In genomic region chr2:185050804-185051203, GRCh38 we compare ENCODE assay signal across 26 cellular contexts.
DNase-seq lines count a peak whose midpoint lies in the region; ATAC-seq, FAIRE-seq and TF ChIP-seq lines count a peak whose summit lies in the region.
"Had no signal": no experiment of that assay in that cellular context is flagged by ENCODE, and none has a peak within 500 bp of the region (broad histone marks: within the 10 kb centered on the region; RNA-seq: fewer than 3 reads in every experiment).

No MANE protein-coding gene starts in this region.

- H2BK15ac ChIP-seq in H1 (ENCODE audit: low read length) (no peak overlapping the region), mesenchymal stem cell (ENCODE audit: low read depth, poor library complexity, severe bottlenecking) (no peak overlapping the region)

- H3K36me3 ChIP-seq in MM.1S (replicated peaks; ENCODE audit: insufficient read depth, low read length) = no peaks in the 10 kb centered on the region
- H3K36me3 ChIP-seq in H1 (ENCODE audit: control insufficient read depth in 2 of 4, insufficient read depth in 4 of 4, low read length in 3 of 4) = no peaks in the 10 kb centered on the region
- no peaks in the 10 kb centered on the region for H3K36me3 ChIP-seq in mesenchymal stem cell (ENCODE audit: control insufficient read depth in 1 of 2, insufficient read depth in 2 of 2, low read depth in 1 of 2, low read length in 2 of 2)
- H3K36me3 ChIP-seq: BE2C, BLaER1 had no signal

- H3K27me3 ChIP-seq in MM.1S (replicated peaks; ENCODE audit: insufficient read depth, low read length) (no peaks in the 10 kb centered on the region), H1 (replicated peaks in 1 of 4; ENCODE audit: control insufficient read depth in 3 of 4, extremely low read depth in 1 of 4, insufficient read depth in 3 of 4, low read length in 3 of 4) (no peaks in the 10 kb centered on the region), mesenchymal stem cell (ENCODE audit: control insufficient read depth in 1 of 2, insufficient read depth in 1 of 2, low read length in 2 of 2) (no peaks in the 10 kb centered on the region)
- H3K27me3 ChIP-seq: BE2C, BLaER1 had no signal

- H4K8ac ChIP-seq in H1 (ENCODE audit: extremely low read depth, insufficient read depth, low read length) (no peak overlapping the region), mesenchymal stem cell (ENCODE audit: low read length) (no peak overlapping the region)

- H2BK5ac ChIP-seq in H1 (ENCODE audit: low read depth, low read length) (no peak overlapping the region), mesenchymal stem cell (ENCODE audit: low read depth, low read length, poor library complexity, severe bottlenecking) (no peak overlapping the region)

- no peak overlapping the region for H3K56ac ChIP-seq in H1 (replicated peaks; ENCODE audit: insufficient read length, low read depth, low read length)

- H4K20me1 ChIP-seq in MM.1S (ENCODE audit: insufficient read depth, low read length) (no peaks in the 10 kb centered on the region), H1 (replicated peaks in 1 of 2; ENCODE audit: control insufficient read depth in 1 of 2, insufficient read depth in 2 of 2, low read length in 2 of 2) (no peaks in the 10 kb centered on the region)
- H4K20me1 ChIP-seq: BLaER1 had no signal

- H3F3A ChIP-seq in MM.1S (ENCODE audit: insufficient read depth, low read length) = no peaks in the 10 kb centered on the region

- 85% methylated on average over 2 of the region's 2 CpGs; no CpG with 5 or more reads in 1 of the 2 experiments for WGBS in H1 (ENCODE audit: extremely low coverage in 1 of 2, insufficient coverage in 1 of 2, insufficient read length in 1 of 2, insufficient replicate concordance in 2 of 2, low coverage in 1 of 2, low lambda C conversion rate in 2 of 2, missing lambda C conversion rate in 1 of 2), 2 experiments
- 95% methylated on average over 2 of the region's 2 CpGs for WGBS in mesenchymal stem cell

- TF ChIP-seq EP300 in H1 (IDR thresholded peaks at IDR 0.05; ENCODE audit: borderline replicate concordance in 1 of 2, low read depth in 2 of 2, low read length in 2 of 2) = no peak

- H2BK12ac ChIP-seq in H1 (ENCODE audit: low read depth, low read length) (no peak overlapping the region), mesenchymal stem cell (ENCODE audit: low read length in 2 of 2) (no peak overlapping the region)

- no peaks in the 10 kb centered on the region for H3K23me2 ChIP-seq in H1 (ENCODE audit: low read depth, low read length)

- no peaks in the 10 kb centered on the region for H3K9me3 ChIP-seq in MM.1S (replicated peaks; ENCODE audit: insufficient read depth, low read length)
- no peaks in the 10 kb centered on the region for H3K9me3 ChIP-seq in H1 (ENCODE audit: insufficient read depth in 2 of 2, low read depth in 1 of 2, low read length in 1 of 2)
- peaks cover 33% of the 10 kb centered on the region for H3K9me3 ChIP-seq in mesenchymal stem cell (ENCODE audit: control insufficient read depth, low read length)
- H3K9me3 ChIP-seq: BE2C, BLaER1 had no signal

- H3K14ac ChIP-seq in H1 (ENCODE audit: insufficient read length) = no peak overlapping the region
- no peak overlapping the region for H3K14ac ChIP-seq in mesenchymal stem cell (ENCODE audit: low read length in 2 of 2)

- H3K4ac ChIP-seq in H1 (replicated peaks; ENCODE audit: insufficient read length, low read depth, low read length) (no peak overlapping the region), mesenchymal stem cell (ENCODE audit: low read depth in 1 of 2, low read length in 2 of 2) (no peak overlapping the region)

- H4K91ac ChIP-seq in H1 (replicated peaks; ENCODE audit: insufficient read length, low read length) = no peak overlapping the region
- H4K91ac ChIP-seq in mesenchymal stem cell (ENCODE audit: low read length) = no peak overlapping the region

- H2AFZ ChIP-seq in MM.1S (ENCODE audit: low read length) = no peak overlapping the region
- H2AFZ ChIP-seq in H1 (ENCODE audit: low read length) = no peak overlapping the region
- no peak overlapping the region for H2AFZ ChIP-seq in mesenchymal stem cell (ENCODE audit: low read depth, low read length)

- no peak for TF ChIP-seq CTCF in MM.1S (IDR thresholded peaks at IDR 0.05; ENCODE audit: low read length)
- no peak for TF ChIP-seq CTCF in H1 (IDR thresholded peaks at IDR 0.05; ENCODE audit: control extremely low read depth in 1 of 3, insufficient read depth in 1 of 3, low read depth in 1 of 3, low read length in 3 of 3)

- H3K79me2 ChIP-seq in MM.1S (ENCODE audit: low read length) = no peaks in the 10 kb centered on the region
- no peaks in the 10 kb centered on the region for H3K79me2 ChIP-seq in H1 (ENCODE audit: control insufficient read depth in 1 of 2, insufficient read depth in 2 of 2, low read length in 2 of 2)

- H2BK20ac ChIP-seq in H1 (ENCODE audit: low read length) = no peak overlapping the region

- no peak for TF ChIP-seq POLR2A in H1 (IDR thresholded peaks at IDR 0.05; ENCODE audit: control extremely low read depth in 1 of 2, low read depth in 2 of 2, low read length in 2 of 2)

- no peak for ATAC-seq in GM18858 (IDR thresholded peaks at IDR 0.05; ENCODE audit: unreplicated experiment)
- ATAC-seq: GM12878 had no signal

- POLR2A ChIA-PET in H1 (lab: Charles Lee; ENCODE audit: partially characterized antibody) = no interaction called here

- H2BK120ac ChIP-seq in H1 (replicated peaks; ENCODE audit: low read depth, low read length) (no peak overlapping the region), mesenchymal stem cell (ENCODE audit: low read depth, low read length) (no peak overlapping the region)

- peak; percentile 19 for FAIRE-seq in H1 (lab: Jason Lieb, UNC)
- FAIRE-seq: A204.1, GM12878, GM12892, GM18507, GM19239 had no signal

- H3K18ac ChIP-seq in H1 (ENCODE audit: extremely low read depth, low read length) (no peak overlapping the region), mesenchymal stem cell (ENCODE audit: low read depth in 1 of 2, low read length in 2 of 2) (no peak overlapping the region)

- peak overlapping the region; percentile 23; the same call in 1 of the 2 replicates for H3K4me2 ChIP-seq in MM.1S (ENCODE audit: low read depth, low read length)
- H3K4me2 ChIP-seq in H1 (ENCODE audit: insufficient read depth in 1 of 2, low read depth in 2 of 2, low read length in 2 of 2) = no peak overlapping the region
- no peak overlapping the region for H3K4me2 ChIP-seq in mesenchymal stem cell (ENCODE audit: low read length, poor library complexity, severe bottlenecking)
- H3K4me2 ChIP-seq: BLaER1 had no signal

- H3K9me2 ChIP-seq in MM.1S (replicated peaks; ENCODE audit: insufficient read depth, low read length) = no peaks in the 10 kb centered on the region

- H3K9ac ChIP-seq in MM.1S (ENCODE audit: low read length) = no peak overlapping the region
- H3K9ac ChIP-seq in H1 (replicated peaks in 1 of 4; ENCODE audit: extremely low read depth in 1 of 4, low read depth in 3 of 4, low read length in 3 of 4) = no peak overlapping the region
- no peak overlapping the region for H3K9ac ChIP-seq in mesenchymal stem cell (ENCODE audit: low read length)
- H3K9ac ChIP-seq: BLaER1 had no signal

- H3K4me1 ChIP-seq in MM.1S (ENCODE audit: low read length) (peaks cover 8% of the 10 kb centered on the region; the same call in 1 of the 2 replicates), H1 (replicated peaks in 1 of 4; ENCODE audit: control insufficient read depth in 3 of 4, insufficient read depth in 4 of 4, low read length in 3 of 4) (no peaks in the 10 kb centered on the region), mesenchymal stem cell (ENCODE audit: control insufficient read depth, insufficient read depth, low read depth, low read length) (no peaks in the 10 kb centered on the region)
- H3K4me1 ChIP-seq: BE2C, BLaER1 had no signal

- no peak overlapping the region for H2AK5ac ChIP-seq in H1 (ENCODE audit: low read depth, low read length)
- no peak overlapping the region for H2AK5ac ChIP-seq in mesenchymal stem cell (ENCODE audit: low read length, severe bottlenecking)

- no peak overlapping the region for H3K4me3 ChIP-seq in MM.1S (ENCODE audit: low read length)
- H3K4me3 ChIP-seq in H1 (ENCODE audit: extremely low read depth in 1 of 4, insufficient read depth in 2 of 4, low read depth in 3 of 4, low read length in 4 of 4) = no peak overlapping the region
- no peak overlapping the region for H3K4me3 ChIP-seq in mesenchymal stem cell (ENCODE audit: insufficient read depth in 1 of 2, low read depth in 1 of 2, low read length in 2 of 2)
- H3K4me3 ChIP-seq: BLaER1, GM12878 had no signal

- H3K79me1 ChIP-seq in H1 (ENCODE audit: low read depth, low read length) (no peaks in the 10 kb centered on the region), mesenchymal stem cell (replicated peaks; ENCODE audit: low read length, poor library complexity, severe bottlenecking) (no peaks in the 10 kb centered on the region)

- CTCF ChIA-PET in H1 (lab: Charles Lee; ENCODE audit: partially characterized antibody) = no interaction called here

- no peak overlapping the region for H4K5ac ChIP-seq in H1 (ENCODE audit: insufficient read length, low read depth, low read length)

- intact Hi-C loops in head of caudate nucleus (cut with DNase I) = no loop called here

- DNase-seq in MM.1S = peak; percentile 72
- DNase-seq in H1 (ENCODE audit: low read depth in 1 of 2, low spot score in 2 of 2) = no peak
- no peak for DNase-seq in mesenchymal stem cell
- no peak for DNase-seq in head of caudate nucleus
- DNase-seq: 8988T; ACHN; BE2C; C1 segment of cervical spinal cord; CD4-positive, alpha-beta memory T cell; CD4-positive, CD25-positive, alpha-beta regulatory T cell; CD8-positive, alpha-beta memory T cell; COR-L47; DMS 273 treated with DMSO at 0.1 percent for 48 hours; DMS153; DMS53; DMS79; DND-41; EL; GDM1 had no signal

- no peak overlapping the region for H3K27ac ChIP-seq in MM.1S (ENCODE audit: low read length)
- no peak overlapping the region for H3K27ac ChIP-seq in H1 (ENCODE audit: low read depth, low read length)
- H3K27ac ChIP-seq in mesenchymal stem cell (ENCODE audit: low read length, poor library complexity, severe bottlenecking) = no peak overlapping the region
- H3K27ac ChIP-seq: BLaER1 had no signal

- no peak for TF ChIP-seq RAD21 in H1 (IDR thresholded peaks at IDR 0.05 in 1 of 2, conservative IDR thresholded peaks at IDR 0.05 in 1 of 2; ENCODE audit: low read depth in 2 of 2, low read length in 2 of 2)

- no peak overlapping the region for H3K23ac ChIP-seq in H1 (ENCODE audit: insufficient read length)
- no peak overlapping the region for H3K23ac ChIP-seq in mesenchymal stem cell (ENCODE audit: low read length in 2 of 2)

TF ChIP-seq in H1, 55 proteins besides CTCF, POLR2A, EP300 and RAD21 (continues in another document):
- TF ChIP-seq YY1 (IDR thresholded peaks at IDR 0.05; ENCODE audit: low read depth, low read length) = no peak
- TF ChIP-seq CTBP2 (IDR thresholded peaks at IDR 0.05; ENCODE audit: borderline replicate concordance, insufficient read depth, insufficient read length, low read length) = no peak
- no peak for TF ChIP-seq ATF3 (IDR thresholded peaks at IDR 0.05; ENCODE audit: insufficient read depth, low read depth, low read length)
